In the genomic region with DNA sequence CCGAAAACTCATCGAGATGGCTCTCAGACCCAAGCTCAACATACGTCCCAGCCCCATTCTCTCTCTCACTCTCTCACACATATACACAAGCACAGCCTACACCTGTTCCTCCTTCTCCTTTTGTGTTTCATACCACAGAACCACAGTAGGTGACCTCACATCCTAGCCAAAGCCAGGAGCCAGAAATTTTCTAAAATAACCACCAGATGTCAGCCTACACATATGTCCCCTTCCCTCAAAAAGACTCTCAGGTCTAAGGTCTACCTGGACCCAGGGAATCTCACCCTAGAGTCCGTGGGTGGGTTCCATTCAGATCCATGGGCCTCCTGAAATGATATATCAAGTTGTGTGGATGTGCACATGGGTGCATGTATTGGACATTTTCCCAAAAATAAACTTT, we compare ENCODE assay signal across 8 cellular contexts.
A peak's percentile ranks its signal among the peaks of the same experiment; 100 is the strongest.
DNase-seq lines count a peak whose midpoint lies in the region; ATAC-seq and TF ChIP-seq lines count a peak whose summit lies in the region.

No MANE protein-coding gene starts in this region.

- DNase-seq in BE2C (no peak), NCI-H526 (lab: John Stamatoyannopoulos, UW) (peak; percentile 64 to 84), fibroblast of mammary gland (ENCODE audit: low read depth) (peak; percentile 26), G401 (ENCODE audit: low spot score) (no peak), hypothalamus (lab: John Stamatoyannopoulos, UW) (no peak), COLO829 (ENCODE audit: low spot score) (no peak)

- peak; percentile 94 for ATAC-seq in GM18868 (IDR thresholded peaks at IDR 0.05; ENCODE audit: unreplicated experiment)
- peak; percentile 98 for ATAC-seq in HG03060 (IDR thresholded peaks at IDR 0.05; ENCODE audit: low read depth, unreplicated experiment)

- no peaks in the 10 kb centered on the region for H3K9me3 ChIP-seq in BE2C

- H3K4me1 ChIP-seq in BE2C = no peaks in the 10 kb centered on the region

- peaks cover 13% of the 10 kb centered on the region for H3K27me3 ChIP-seq in BE2C

- TF ChIP-seq CTCF in BE2C (IDR thresholded peaks at IDR 0.05; ENCODE audit: low read depth, low read length) = peak; percentile 44
- peak; percentile 44 for TF ChIP-seq CTCF in fibroblast of mammary gland (conservative IDR thresholded peaks at IDR 0.05; ENCODE audit: control insufficient read depth, insufficient read depth, low read depth, low read length)

- in situ Hi-C loops in G401 (cut with HindIII; ENCODE audit: low sequenced_read_pairs) = no loop called here

- no peak overlapping the region for H3K4me3 ChIP-seq in BE2C (ENCODE audit: low read depth, low read length)
- H3K4me3 ChIP-seq in fibroblast of mammary gland (ENCODE audit: control insufficient read depth, low read depth, low read length) = no peak overlapping the region

- H3K36me3 ChIP-seq in BE2C = no peaks in the 10 kb centered on the region

Comparison
In these comparisons a context has a peak if more than half of its experiments do, and no peak if none do; other contexts are left out.
1. DNase-seq: peak in NCI-H526 (2 of 2) and fibroblast of mammary gland (single experiment); none in BE2C (single experiment), G401 (single experiment), hypothalamus (0 of 51) and COLO829 (single experiment).